Comparison of ENCODE assay signal across 20 cellular contexts in genomic region chr2:118969734-118970395, GRCh38. TPM values are rescaled to one million over a fixed set of nuclear protein-coding genes. Genes with fewer than 3 reads are reported as not detected.
DNase-seq lines count a peak whose midpoint lies in the region; ATAC-seq and TF ChIP-seq lines count a peak whose summit lies in the region.
"Had no signal": no experiment of that assay in that cellular context is flagged by ENCODE, and none has a peak within 500 bp of the region (broad histone marks: within the 10 kb centered on the region; RNA-seq: fewer than 3 reads in every experiment).

No MANE protein-coding gene starts in this region.

- POLR2A ChIA-PET in WTC11 (lab: Charles Lee) = no interaction called here

- H3K27me3 ChIP-seq in H7 (ENCODE audit: control insufficient read depth, insufficient read depth, low read length) = no peaks in the 10 kb centered on the region

- DNase-seq in AG10803 (ENCODE audit: low read depth) (peak; percentile 8), H7 (peak; percentile 6), mesenteric fat pad (ENCODE audit: low spot score) (peak; percentile 76), WTC11 (ENCODE audit: low spot score) (no peak), natural killer cell (no peak), Kasumi-1 (lab: John Stamatoyannopoulos, UW) (no peak)
- no peak for DNase-seq in activated T-helper 1 cell treated with anti-CD3 and anti-CD28 coated beads, Interleukin-12 subunit alpha, Interleukin-12 subunit beta, Interleukin-2, Interleukin-4 antibody, amounts not matched to agents 30 ng/mL and 10 ng/mL and 1 ng/mL, durations not matched to agents 14 hours and 24 hours and 36 hours (ENCODE audit: low spot score)
- DNase-seq: CD4-positive, alpha-beta T cell; DND-41; GDM1; KG1; NCI-H1092 treated with DMSO at 0.1 percent for 48 hours; NCI-H1694; NCI-H2107; NCI-H345; NCI-H526 treated with DMSO at 0.1 percent for 48 hours had no signal

- CTCF ChIA-PET in WTC11 (lab: Charles Lee) = no interaction called here

- H3K4me3 ChIP-seq in AG10803 (ENCODE audit: low read length) (no peak overlapping the region), H7 (ENCODE audit: insufficient read depth, low read depth, low read length) (no peak overlapping the region)
- H3K4me3 ChIP-seq: GM23338, SK-N-MC had no signal

- H3K36me3 ChIP-seq in H7 (replicated peaks; ENCODE audit: control insufficient read depth, insufficient read depth, low read length) = no peaks in the 10 kb centered on the region

- TF ChIP-seq CTCF in AG10803 (conservative IDR thresholded peaks at IDR 0.05; ENCODE audit: low read length) = no peak
- no peak for TF ChIP-seq CTCF in WTC11 (IDR thresholded peaks at IDR 0.05)
- no peak for TF ChIP-seq CTCF in natural killer cell (IDR thresholded peaks at IDR 0.05)

- no peaks in the 10 kb centered on the region for H3K9me3 Mint-ChIP-seq in activated T-helper 1 cell treated with anti-CD3 and anti-CD28 coated beads, Interleukin-12 subunit alpha, Interleukin-12 subunit beta, Interleukin-2, Interleukin-4 antibody, amounts not matched to agents 30 ng/mL and 10 ng/mL and 1 ng/mL, durations not matched to agents 14 hours and 24 hours and 36 hours
- H3K9me3 Mint-ChIP-seq in WTC11 = no peaks in the 10 kb centered on the region
- H3K9me3 Mint-ChIP-seq in natural killer cell = no peaks in the 10 kb centered on the region
- H3K9me3 Mint-ChIP-seq: CD4-positive, alpha-beta T cell; GM23338 had no signal

- intact Hi-C loops in activated T-helper 1 cell treated with anti-CD3 and anti-CD28 coated beads, Interleukin-12 subunit alpha, Interleukin-12 subunit beta, Interleukin-2, Interleukin-4 antibody, amounts not matched to agents 30 ng/mL and 10 ng/mL and 1 ng/mL, durations not matched to agents 14 hours and 24 hours and 36 hours (cut with micrococcal nuclease) = no loop called here
- intact Hi-C loops in natural killer cell (cut with micrococcal nuclease) = no loop called here

- no peak overlapping the region for H3K27ac Mint-ChIP-seq in activated T-helper 1 cell treated with anti-CD3 and anti-CD28 coated beads, Interleukin-12 subunit alpha, Interleukin-12 subunit beta, Interleukin-2, Interleukin-4 antibody, amounts not matched to agents 30 ng/mL and 10 ng/mL and 1 ng/mL, durations not matched to agents 14 hours and 24 hours and 36 hours
- H3K27ac Mint-ChIP-seq in WTC11 = no peak overlapping the region
- H3K27ac Mint-ChIP-seq in natural killer cell = no peak overlapping the region
- H3K27ac Mint-ChIP-seq: CD4-positive, alpha-beta T cell; GM23338 had no signal

- no peak overlapping the region for H3K4me3 Mint-ChIP-seq in activated T-helper 1 cell treated with anti-CD3 and anti-CD28 coated beads, Interleukin-12 subunit alpha, Interleukin-12 subunit beta, Interleukin-2, Interleukin-4 antibody, amounts not matched to agents 30 ng/mL and 10 ng/mL and 1 ng/mL, durations not matched to agents 14 hours and 24 hours and 36 hours
- H3K4me3 Mint-ChIP-seq in WTC11 (no peak overlapping the region), natural killer cell (no peak overlapping the region)
- H3K4me3 Mint-ChIP-seq: CD4-positive, alpha-beta T cell; GM23338 had no signal

- ATAC-seq in esophagus mucosa (peak; percentile 34), WTC11 (no peak), natural killer cell (no peak)
- ATAC-seq: GM23338 had no signal

- H3K36me3 Mint-ChIP-seq in activated T-helper 1 cell treated with anti-CD3 and anti-CD28 coated beads, Interleukin-12 subunit alpha, Interleukin-12 subunit beta, Interleukin-2, Interleukin-4 antibody, amounts not matched to agents 30 ng/mL and 10 ng/mL and 1 ng/mL, durations not matched to agents 14 hours and 24 hours and 36 hours (ENCODE audit: low read depth) = no peaks in the 10 kb centered on the region
- no peaks in the 10 kb centered on the region for H3K36me3 Mint-ChIP-seq in WTC11
- no peaks in the 10 kb centered on the region for H3K36me3 Mint-ChIP-seq in natural killer cell

- H3K4me1 Mint-ChIP-seq in activated T-helper 1 cell treated with anti-CD3 and anti-CD28 coated beads, Interleukin-12 subunit alpha, Interleukin-12 subunit beta, Interleukin-2, Interleukin-4 antibody, amounts not matched to agents 30 ng/mL and 10 ng/mL and 1 ng/mL, durations not matched to agents 14 hours and 24 hours and 36 hours (ENCODE audit: low read depth) = no peaks in the 10 kb centered on the region
- H3K4me1 Mint-ChIP-seq in WTC11 (peaks cover 7% of the 10 kb centered on the region), natural killer cell (no peaks in the 10 kb centered on the region)

- H3K27me3 Mint-ChIP-seq in activated T-helper 1 cell treated with anti-CD3 and anti-CD28 coated beads, Interleukin-12 subunit alpha, Interleukin-12 subunit beta, Interleukin-2, Interleukin-4 antibody, amounts not matched to agents 30 ng/mL and 10 ng/mL and 1 ng/mL, durations not matched to agents 14 hours and 24 hours and 36 hours (ENCODE audit: insufficient read depth) = peaks cover 3% of the 10 kb centered on the region
- H3K27me3 Mint-ChIP-seq in WTC11 (ENCODE audit: low read depth) = peaks cover 22% of the 10 kb centered on the region
- H3K27me3 Mint-ChIP-seq in natural killer cell (ENCODE audit: low read depth in 2 of 2) = peaks cover 17 to 33% of the 10 kb centered on the region in 2 donors

TF ChIP-seq in WTC11, 78 proteins besides CTCF, POLR2A, EP300 and RAD21 (continues in another document):
- no peak for TF ChIP-seq NR2C2 (CRISPR knock-in tag; IDR thresholded peaks at IDR 0.05)
- TF ChIP-seq, protein P1, sequence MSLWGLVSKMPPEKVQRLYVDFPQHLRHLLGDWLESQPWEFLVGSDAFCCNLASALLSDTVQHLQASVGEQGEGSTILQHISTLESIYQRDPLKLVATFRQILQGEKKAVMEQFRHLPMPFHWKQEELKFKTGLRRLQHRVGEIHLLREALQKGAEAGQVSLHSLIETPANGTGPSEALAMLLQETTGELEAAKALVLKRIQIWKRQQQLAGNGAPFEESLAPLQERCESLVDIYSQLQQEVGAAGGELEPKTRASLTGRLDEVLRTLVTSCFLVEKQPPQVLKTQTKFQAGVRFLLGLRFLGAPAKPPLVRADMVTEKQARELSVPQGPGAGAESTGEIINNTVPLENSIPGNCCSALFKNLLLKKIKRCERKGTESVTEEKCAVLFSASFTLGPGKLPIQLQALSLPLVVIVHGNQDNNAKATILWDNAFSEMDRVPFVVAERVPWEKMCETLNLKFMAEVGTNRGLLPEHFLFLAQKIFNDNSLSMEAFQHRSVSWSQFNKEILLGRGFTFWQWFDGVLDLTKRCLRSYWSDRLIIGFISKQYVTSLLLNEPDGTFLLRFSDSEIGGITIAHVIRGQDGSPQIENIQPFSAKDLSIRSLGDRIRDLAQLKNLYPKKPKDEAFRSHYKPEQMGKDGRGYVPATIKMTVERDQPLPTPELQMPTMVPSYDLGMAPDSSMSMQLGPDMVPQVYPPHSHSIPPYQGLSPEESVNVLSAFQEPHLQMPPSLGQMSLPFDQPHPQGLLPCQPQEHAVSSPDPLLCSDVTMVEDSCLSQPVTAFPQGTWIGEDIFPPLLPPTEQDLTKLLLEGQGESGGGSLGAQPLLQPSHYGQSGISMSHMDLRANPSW (CRISPR knock-in tag; conservative IDR thresholded peaks at IDR 0.05; ENCODE audit: low read depth) = no peak
- no peak for TF ChIP-seq FOXP1 (CRISPR knock-in tag; IDR thresholded peaks at IDR 0.05; ENCODE audit: borderline replicate concordance)
- no peak for TF ChIP-seq TEAD4 (CRISPR knock-in tag; IDR thresholded peaks at IDR 0.05)
- TF ChIP-seq, protein P2, sequence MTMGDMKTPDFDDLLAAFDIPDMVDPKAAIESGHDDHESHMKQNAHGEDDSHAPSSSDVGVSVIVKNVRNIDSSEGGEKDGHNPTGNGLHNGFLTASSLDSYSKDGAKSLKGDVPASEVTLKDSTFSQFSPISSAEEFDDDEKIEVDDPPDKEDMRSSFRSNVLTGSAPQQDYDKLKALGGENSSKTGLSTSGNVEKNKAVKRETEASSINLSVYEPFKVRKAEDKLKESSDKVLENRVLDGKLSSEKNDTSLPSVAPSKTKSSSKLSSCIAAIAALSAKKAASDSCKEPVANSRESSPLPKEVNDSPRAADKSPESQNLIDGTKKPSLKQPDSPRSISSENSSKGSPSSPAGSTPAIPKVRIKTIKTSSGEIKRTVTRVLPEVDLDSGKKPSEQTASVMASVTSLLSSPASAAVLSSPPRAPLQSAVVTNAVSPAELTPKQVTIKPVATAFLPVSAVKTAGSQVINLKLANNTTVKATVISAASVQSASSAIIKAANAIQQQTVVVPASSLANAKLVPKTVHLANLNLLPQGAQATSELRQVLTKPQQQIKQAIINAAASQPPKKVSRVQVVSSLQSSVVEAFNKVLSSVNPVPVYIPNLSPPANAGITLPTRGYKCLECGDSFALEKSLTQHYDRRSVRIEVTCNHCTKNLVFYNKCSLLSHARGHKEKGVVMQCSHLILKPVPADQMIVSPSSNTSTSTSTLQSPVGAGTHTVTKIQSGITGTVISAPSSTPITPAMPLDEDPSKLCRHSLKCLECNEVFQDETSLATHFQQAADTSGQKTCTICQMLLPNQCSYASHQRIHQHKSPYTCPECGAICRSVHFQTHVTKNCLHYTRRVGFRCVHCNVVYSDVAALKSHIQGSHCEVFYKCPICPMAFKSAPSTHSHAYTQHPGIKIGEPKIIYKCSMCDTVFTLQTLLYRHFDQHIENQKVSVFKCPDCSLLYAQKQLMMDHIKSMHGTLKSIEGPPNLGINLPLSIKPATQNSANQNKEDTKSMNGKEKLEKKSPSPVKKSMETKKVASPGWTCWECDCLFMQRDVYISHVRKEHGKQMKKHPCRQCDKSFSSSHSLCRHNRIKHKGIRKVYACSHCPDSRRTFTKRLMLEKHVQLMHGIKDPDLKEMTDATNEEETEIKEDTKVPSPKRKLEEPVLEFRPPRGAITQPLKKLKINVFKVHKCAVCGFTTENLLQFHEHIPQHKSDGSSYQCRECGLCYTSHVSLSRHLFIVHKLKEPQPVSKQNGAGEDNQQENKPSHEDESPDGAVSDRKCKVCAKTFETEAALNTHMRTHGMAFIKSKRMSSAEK (CRISPR knock-in tag; IDR thresholded peaks at IDR 0.05; ENCODE audit: borderline replicate concordance) = no peak
- TF ChIP-seq, protein P3, sequence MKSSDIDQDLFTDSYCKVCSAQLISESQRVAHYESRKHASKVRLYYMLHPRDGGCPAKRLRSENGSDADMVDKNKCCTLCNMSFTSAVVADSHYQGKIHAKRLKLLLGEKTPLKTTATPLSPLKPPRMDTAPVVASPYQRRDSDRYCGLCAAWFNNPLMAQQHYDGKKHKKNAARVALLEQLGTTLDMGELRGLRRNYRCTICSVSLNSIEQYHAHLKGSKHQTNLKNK (CRISPR knock-in tag; IDR thresholded peaks at IDR 0.05) = no peak
- no peak for TF ChIP-seq FOXK1 (CRISPR knock-in tag; IDR thresholded peaks at IDR 0.05)

RNA-seq across cellular contexts. Expression of gene MARCO, which starts 27.9 kb away (rescaled TPM):
- total RNA-seq in H7 (2014; rRNA removed; shearing (Covaris generic)) = not detected in 2 replicates
- total RNA-seq in esophagus mucosa (0.80 TPM), mesenteric fat pad (92.5 TPM), WTC11 (2021) (0.11 to 0.39 TPM in 2 of 3 replicates, not detected in the other), natural killer cell (under 1 TPM in 2 of 3 donors, not detected in 1; 0.38 to 0.75 TPM)
- total RNA-seq in activated T-helper 1 cell treated with anti-CD3 and anti-CD28 coated beads, Interleukin-12 subunit alpha, Interleukin-12 subunit beta, Interleukin-2, Interleukin-4 antibody, amounts not matched to agents 30 ng/mL and 10 ng/mL and 1 ng/mL, durations not matched to agents 14 hours and 24 hours and 36 hours = not detected in 2 replicates
- total RNA-seq: A172, GM23338 had no signal

Comparison
In these comparisons a context has a peak if more than half of its experiments do, and no peak if none do; other contexts are left out.
1. DNase-seq: peak in AG10803 (single experiment), H7 (single experiment) and mesenteric fat pad (single experiment); none in activated T-helper 1 cell treated with anti-CD3 and anti-CD28 coated beads, Interleukin-12 subunit alpha, Interleukin-12 subunit beta, Interleukin-2, Interleukin-4 antibody, amounts not matched to agents 30 ng/mL and 10 ng/mL and 1 ng/mL, durations not matched to agents 14 hours and 24 hours and 36 hours (single experiment), WTC11 (single experiment), natural killer cell (single experiment) and Kasumi-1 (0 of 2).
2. RNA of gene MARCO, which starts 27.9 kb away (total RNA-seq): 92.5 TPM in mesenteric fat pad (single experiment); 0.80 TPM in esophagus mucosa (single experiment), 0.38 to 0.75 TPM in natural killer cell, 0.11 to 0.39 TPM in WTC11, not detected in H7 and not detected in activated T-helper 1 cell treated with anti-CD3 and anti-CD28 coated beads, Interleukin-12 subunit alpha, Interleukin-12 subunit beta, Interleukin-2, Interleukin-4 antibody, amounts not matched to agents 30 ng/mL and 10 ng/mL and 1 ng/mL, durations not matched to agents 14 hours and 24 hours and 36 hours; every median in the first group is over 10 times any median in the second.